ENCODE assay signal across 2 cellular contexts in genomic region chr12:121189887-121190155, GRCh38.
TF ChIP-seq lines count a peak whose summit lies in the region.

No MANE protein-coding gene starts in this region.

TF ChIP-seq in IMR-90, 13 proteins besides CTCF, POLR2A, EP300 and RAD21:
- TF ChIP-seq NFE2L2 (IDR thresholded peaks at IDR 0.05; ENCODE audit: low read depth, low read length) = no peak
- TF ChIP-seq BHLHE40 (IDR thresholded peaks at IDR 0.05; ENCODE audit: low read depth, low read length) = no peak
- no peak for TF ChIP-seq SMC3 (IDR thresholded peaks at IDR 0.05; ENCODE audit: low read depth, low read length)
- TF ChIP-seq ELK1 (IDR thresholded peaks at IDR 0.05; ENCODE audit: borderline replicate concordance, low read depth, low read length) = no peak
- no peak for TF ChIP-seq MXI1 (IDR thresholded peaks at IDR 0.05; ENCODE audit: borderline replicate concordance, low read depth, low read length)
- TF ChIP-seq USF2 (IDR thresholded peaks at IDR 0.05; ENCODE audit: low read depth, low read length) = no peak
- no peak for TF ChIP-seq RCOR1 (IDR thresholded peaks at IDR 0.05; ENCODE audit: insufficient replicate concordance, low read length)
- TF ChIP-seq RFX5 (IDR thresholded peaks at IDR 0.05; ENCODE audit: low read depth, low read length) = no peak
- TF ChIP-seq CEBPB (IDR thresholded peaks at IDR 0.05; ENCODE audit: low read depth, low read length) = no peak
- TF ChIP-seq MAFK (IDR thresholded peaks at IDR 0.05; ENCODE audit: low read depth, low read length) = no peak
- no peak for TF ChIP-seq FOS (IDR thresholded peaks at IDR 0.05; ENCODE audit: low read depth, low read length)
- no peak for TF ChIP-seq MAZ (IDR thresholded peaks at IDR 0.05; ENCODE audit: borderline replicate concordance, low read depth, low read length)
- TF ChIP-seq CHD1 (IDR thresholded peaks at IDR 0.05; ENCODE audit: low read depth, low read length) = no peak

TF ChIP-seq in K562, 482 proteins besides CTCF, POLR2A, EP300 and RAD21:
- peak; percentile 43; the same call in 1 of the 2 replicates for TF ChIP-seq ZBTB33 (CRISPR knock-in tag; IDR thresholded peaks at IDR 0.05)
- TF ChIP-seq ZNF197 (CRISPR knock-in tag; IDR thresholded peaks at IDR 0.05; ENCODE audit: low read depth) = no peak
- peak; percentile 19; the same call in 1 of the 2 replicates for TF ChIP-seq CXXC5 (CRISPR knock-in tag; IDR thresholded peaks at IDR 0.05)
